28 cellular contexts compared by ENCODE assay signal in the genomic region with DNA sequence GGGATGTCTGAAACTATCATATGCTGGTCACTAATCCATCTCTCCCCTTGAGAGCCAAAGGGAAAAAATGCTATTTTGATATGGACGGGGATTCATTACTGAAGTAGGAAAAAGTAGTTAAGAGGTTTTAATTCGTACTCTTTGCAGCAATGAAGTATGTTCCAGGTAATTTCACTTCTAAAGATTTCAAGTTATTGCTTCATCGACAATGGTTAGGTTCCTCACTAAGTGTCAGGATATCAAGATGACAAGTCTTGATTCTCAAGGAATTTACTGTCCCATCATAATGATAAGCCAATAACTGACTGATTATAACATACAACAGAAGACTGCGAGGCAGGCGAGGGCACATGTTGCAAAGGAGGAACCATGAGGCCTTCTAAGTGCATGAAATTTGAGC.
"Had no signal": no experiment of that assay in that cellular context is flagged by ENCODE, and none has a peak within 500 bp of the region (broad histone marks: within the 10 kb centered on the region; RNA-seq: fewer than 3 reads in every experiment).

No MANE protein-coding gene starts in this region.

- H3K9ac ChIP-seq: neural progenitor cell, parathyroid adenoma had no signal

- H3K79me2 ChIP-seq: parathyroid adenoma had no signal

- DNase-seq: natural killer cell; occipital lobe; ovary; posterior cingulate gyrus; psoas muscle; right cardiac atrium; spleen; stimulated activated CD4-positive, alpha-beta T cell treated with anti-CD3 and anti-CD28 coated beads, Interleukin-12 subunit alpha, Interleukin-12 subunit beta, amount 100 ng/mL, for 4 hours; stimulated activated CD4-positive, alpha-beta T cell treated with anti-CD3 and anti-CD28 coated beads, Interleukin-1b, Interleukin-23, amount 100 ng/mL, for 48 hours; stimulated activated CD4-positive, alpha-beta T cell treated with anti-CD3 and anti-CD28 coated beads, Interleukin-4, amount 100 ng/mL, for 1 hour; stimulated activated CD4-positive, alpha-beta T cell treated with anti-CD3 and anti-CD28 coated beads, Interleukin-4, amount 100 ng/mL, for 4 hours; stimulated activated CD8-positive, alpha-beta memory T cell treated with anti-CD3 and anti-CD28 coated beads, Interleukin-4, amount 100 ng/mL, for 48 hours; stimulated activated naive CD4-positive, alpha-beta T cell; stimulated activated naive CD8-positive, alpha-beta T cell treated with anti-CD3 and anti-CD28 coated beads, Interleukin-15, amount 100 ng/mL, for 72 hours; stimulated activated naive CD8-positive, alpha-beta T cell treated with anti-CD3 and anti-CD28 coated beads, Interleukin-15, Interleukin-2, amounts not matched to agents 100 U/mL and 50 U/mL, for 24 hours; substantia nigra; testis; tibial artery; transverse colon; upper lobe of right lung; uterus had no signal

- H3K9me3 ChIP-seq: ovary, psoas muscle, suprapubic skin, testis, tibial artery, transverse colon, upper lobe of right lung, uterus had no signal

- H3K4me2 ChIP-seq: neural progenitor cell, smooth muscle cell had no signal

- H3K27ac ChIP-seq: neural progenitor cell, ovary, parathyroid adenoma, psoas muscle, skin epidermis, spleen, suprapubic skin, testis, tibial artery, transverse colon, upper lobe of right lung, uterus had no signal

- H2AFZ ChIP-seq: neural progenitor cell, parathyroid adenoma had no signal

- H3K4me3 ChIP-seq: neural progenitor cell, ovary, psoas muscle, skin epidermis, smooth muscle cell, spleen, suprapubic skin, testis, tibial artery, transverse colon, upper lobe of right lung, uterus had no signal

- ATAC-seq: natural killer cell; psoas muscle; right cardiac atrium; sciatic nerve; stimulated activated memory B cell treated with anti-CD40 and anti-IgM and Interleukin-4, amounts not matched to agents 10 μg/mL and 1 μg/mL and 100 μg/mL, for 72 hours; stimulated activated naive CD8-positive, alpha-beta T cell treated with anti-CD3 and anti-CD28 coated beads, Interleukin-15, amount 100 ng/mL, for 72 hours; stimulated activated naive CD8-positive, alpha-beta T cell treated with anti-CD3 and anti-CD28 coated beads, Interleukin-15, Interleukin-2, amounts not matched to agents 100 U/mL and 50 U/mL, for 24 hours; upper lobe of right lung had no signal

- H3K4me1 ChIP-seq: neural progenitor cell, parathyroid adenoma, psoas muscle, spleen, suprapubic skin, testis, tibial artery, transverse colon, upper lobe of right lung, uterus had no signal

- H3K27me3 ChIP-seq: neural progenitor cell, ovary, spleen, suprapubic skin, testis, tibial artery, transverse colon, upper lobe of right lung, uterus had no signal

- H3K36me3 ChIP-seq: neural progenitor cell, ovary, spleen, suprapubic skin, tibial artery, transverse colon, upper lobe of right lung, uterus had no signal
